In genomic region chr17:48555183-48555615, GRCh38 we compare ENCODE assay signal across 1 cellular context.
TF ChIP-seq lines count a peak whose summit lies in the region.

No MANE protein-coding gene starts in this region.

TF ChIP-seq in K562, 482 proteins besides CTCF, POLR2A, EP300 and RAD21 (continued from another document and continues in another):
- TF ChIP-seq, protein P1, sequence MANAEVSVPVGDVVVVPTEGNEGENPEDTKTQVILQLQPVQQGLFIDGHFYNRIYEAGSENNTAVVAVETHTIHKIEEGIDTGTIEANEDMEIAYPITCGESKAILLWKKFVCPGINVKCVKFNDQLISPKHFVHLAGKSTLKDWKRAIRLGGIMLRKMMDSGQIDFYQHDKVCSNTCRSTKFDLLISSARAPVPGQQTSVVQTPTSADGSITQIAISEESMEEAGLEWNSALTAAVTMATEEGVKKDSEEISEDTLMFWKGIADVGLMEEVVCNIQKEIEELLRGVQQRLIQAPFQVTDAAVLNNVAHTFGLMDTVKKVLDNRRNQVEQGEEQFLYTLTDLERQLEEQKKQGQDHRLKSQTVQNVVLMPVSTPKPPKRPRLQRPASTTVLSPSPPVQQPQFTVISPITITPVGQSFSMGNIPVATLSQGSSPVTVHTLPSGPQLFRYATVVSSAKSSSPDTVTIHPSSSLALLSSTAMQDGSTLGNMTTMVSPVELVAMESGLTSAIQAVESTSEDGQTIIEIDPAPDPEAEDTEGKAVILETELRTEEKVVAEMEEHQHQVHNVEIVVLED (CRISPR knock-in tag; IDR thresholded peaks at IDR 0.05): no peak
- TF ChIP-seq ZNF589 (CRISPR knock-in tag; IDR thresholded peaks at IDR 0.05; ENCODE audit: low read depth) (peak; percentile 29; the same call in 1 of the 2 replicates), HNRNPLL (IDR thresholded peaks at IDR 0.05; ENCODE audit: low read depth, low read length, poor library complexity, severe bottlenecking) (no peak), GTF2B (IDR thresholded peaks at IDR 0.05; ENCODE audit: extremely low read depth, insufficient read length) (no peak), ZNF586 (CRISPR knock-in tag; conservative IDR thresholded peaks at IDR 0.05) (no peak), SMARCA4 (IDR thresholded peaks at IDR 0.05) (peak; percentile 76), ZKSCAN8 (CRISPR knock-in tag; IDR thresholded peaks at IDR 0.05) (0 out of 2 replicates have a peak, but pooled peaks have one; percentile 43), RFX7 (CRISPR knock-in tag; IDR thresholded peaks at IDR 0.05) (no peak), ZNF780A (CRISPR knock-in tag; IDR thresholded peaks at IDR 0.05) (no peak), ZFP30 (CRISPR knock-in tag; IDR thresholded peaks at IDR 0.05; ENCODE audit: borderline replicate concordance) (no peak), RBBP5 (IDR thresholded peaks at IDR 0.05; ENCODE audit: borderline replicate concordance, insufficient read depth, low read length, poor library complexity, severe bottlenecking) (peak; percentile 40), CXXC5 (CRISPR knock-in tag; IDR thresholded peaks at IDR 0.05) (peak; percentile 67), ZNF212 (CRISPR knock-in tag; IDR thresholded peaks at IDR 0.05) (peak; percentile 68; the same call in 1 of the 2 replicates), TFAM (CRISPR knock-in tag; conservative IDR thresholded peaks at IDR 0.05) (no peak), ZNF57 (CRISPR knock-in tag; IDR thresholded peaks at IDR 0.05) (no peak), ZNF41 (CRISPR knock-in tag; conservative IDR thresholded peaks at IDR 0.05) (no peak), ZZZ3 (IDR thresholded peaks at IDR 0.05) (no peak), PPARD (CRISPR knock-in tag; IDR thresholded peaks at IDR 0.05) (no peak), AFF4 (CRISPR knock-in tag; IDR thresholded peaks at IDR 0.05) (no peak), ZNF778 (CRISPR knock-in tag; IDR thresholded peaks at IDR 0.05) (no peak), CCAR2 (IDR thresholded peaks at IDR 0.05; ENCODE audit: low read depth, low read length) (no peak), ZNF444 (CRISPR knock-in tag; IDR thresholded peaks at IDR 0.05) (peak; percentile 65; the same call in 1 of the 2 replicates), REST (CRISPR knock-in tag; IDR thresholded peaks at IDR 0.05; ENCODE audit: low read depth) (no peak), TEAD2 (tag; IDR thresholded peaks at IDR 0.05) (no peak), KAT7 (CRISPR knock-in tag; IDR thresholded peaks at IDR 0.05; ENCODE audit: borderline replicate concordance) (no peak), THAP7 (CRISPR knock-in tag; IDR thresholded peaks at IDR 0.05) (no peak), ATF3 (IDR thresholded peaks at IDR 0.05) (no peak), ATF3 (CRISPR knock-in tag; conservative IDR thresholded peaks at IDR 0.05) (no peak), NFIC (IDR thresholded peaks at IDR 0.05) (peak; percentile 17; the same call in 1 of the 2 replicates)
- TF ChIP-seq, protein P2, sequence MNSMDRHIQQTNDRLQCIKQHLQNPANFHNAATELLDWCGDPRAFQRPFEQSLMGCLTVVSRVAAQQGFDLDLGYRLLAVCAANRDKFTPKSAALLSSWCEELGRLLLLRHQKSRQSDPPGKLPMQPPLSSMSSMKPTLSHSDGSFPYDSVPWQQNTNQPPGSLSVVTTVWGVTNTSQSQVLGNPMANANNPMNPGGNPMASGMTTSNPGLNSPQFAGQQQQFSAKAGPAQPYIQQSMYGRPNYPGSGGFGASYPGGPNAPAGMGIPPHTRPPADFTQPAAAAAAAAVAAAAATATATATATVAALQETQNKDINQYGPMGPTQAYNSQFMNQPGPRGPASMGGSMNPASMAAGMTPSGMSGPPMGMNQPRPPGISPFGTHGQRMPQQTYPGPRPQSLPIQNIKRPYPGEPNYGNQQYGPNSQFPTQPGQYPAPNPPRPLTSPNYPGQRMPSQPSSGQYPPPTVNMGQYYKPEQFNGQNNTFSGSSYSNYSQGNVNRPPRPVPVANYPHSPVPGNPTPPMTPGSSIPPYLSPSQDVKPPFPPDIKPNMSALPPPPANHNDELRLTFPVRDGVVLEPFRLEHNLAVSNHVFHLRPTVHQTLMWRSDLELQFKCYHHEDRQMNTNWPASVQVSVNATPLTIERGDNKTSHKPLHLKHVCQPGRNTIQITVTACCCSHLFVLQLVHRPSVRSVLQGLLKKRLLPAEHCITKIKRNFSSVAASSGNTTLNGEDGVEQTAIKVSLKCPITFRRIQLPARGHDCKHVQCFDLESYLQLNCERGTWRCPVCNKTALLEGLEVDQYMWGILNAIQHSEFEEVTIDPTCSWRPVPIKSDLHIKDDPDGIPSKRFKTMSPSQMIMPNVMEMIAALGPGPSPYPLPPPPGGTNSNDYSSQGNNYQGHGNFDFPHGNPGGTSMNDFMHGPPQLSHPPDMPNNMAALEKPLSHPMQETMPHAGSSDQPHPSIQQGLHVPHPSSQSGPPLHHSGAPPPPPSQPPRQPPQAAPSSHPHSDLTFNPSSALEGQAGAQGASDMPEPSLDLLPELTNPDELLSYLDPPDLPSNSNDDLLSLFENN (IDR thresholded peaks at IDR 0.05; ENCODE audit: low read depth in 2 of 2, low read length in 2 of 2): no peak
- TF ChIP-seq, protein P3, sequence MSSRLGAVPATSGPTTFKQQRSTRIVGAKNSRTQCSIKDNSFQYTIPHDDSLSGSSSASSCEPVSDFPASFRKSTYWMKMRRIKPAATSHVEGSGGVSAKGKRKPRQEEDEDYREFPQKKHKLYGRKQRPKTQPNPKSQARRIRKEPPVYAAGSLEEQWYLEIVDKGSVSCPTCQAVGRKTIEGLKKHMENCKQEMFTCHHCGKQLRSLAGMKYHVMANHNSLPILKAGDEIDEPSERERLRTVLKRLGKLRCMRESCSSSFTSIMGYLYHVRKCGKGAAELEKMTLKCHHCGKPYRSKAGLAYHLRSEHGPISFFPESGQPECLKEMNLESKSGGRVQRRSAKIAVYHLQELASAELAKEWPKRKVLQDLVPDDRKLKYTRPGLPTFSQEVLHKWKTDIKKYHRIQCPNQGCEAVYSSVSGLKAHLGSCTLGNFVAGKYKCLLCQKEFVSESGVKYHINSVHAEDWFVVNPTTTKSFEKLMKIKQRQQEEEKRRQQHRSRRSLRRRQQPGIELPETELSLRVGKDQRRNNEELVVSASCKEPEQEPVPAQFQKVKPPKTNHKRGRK (tag; IDR thresholded peaks at IDR 0.05): no peak
- TF ChIP-seq, protein P4, sequence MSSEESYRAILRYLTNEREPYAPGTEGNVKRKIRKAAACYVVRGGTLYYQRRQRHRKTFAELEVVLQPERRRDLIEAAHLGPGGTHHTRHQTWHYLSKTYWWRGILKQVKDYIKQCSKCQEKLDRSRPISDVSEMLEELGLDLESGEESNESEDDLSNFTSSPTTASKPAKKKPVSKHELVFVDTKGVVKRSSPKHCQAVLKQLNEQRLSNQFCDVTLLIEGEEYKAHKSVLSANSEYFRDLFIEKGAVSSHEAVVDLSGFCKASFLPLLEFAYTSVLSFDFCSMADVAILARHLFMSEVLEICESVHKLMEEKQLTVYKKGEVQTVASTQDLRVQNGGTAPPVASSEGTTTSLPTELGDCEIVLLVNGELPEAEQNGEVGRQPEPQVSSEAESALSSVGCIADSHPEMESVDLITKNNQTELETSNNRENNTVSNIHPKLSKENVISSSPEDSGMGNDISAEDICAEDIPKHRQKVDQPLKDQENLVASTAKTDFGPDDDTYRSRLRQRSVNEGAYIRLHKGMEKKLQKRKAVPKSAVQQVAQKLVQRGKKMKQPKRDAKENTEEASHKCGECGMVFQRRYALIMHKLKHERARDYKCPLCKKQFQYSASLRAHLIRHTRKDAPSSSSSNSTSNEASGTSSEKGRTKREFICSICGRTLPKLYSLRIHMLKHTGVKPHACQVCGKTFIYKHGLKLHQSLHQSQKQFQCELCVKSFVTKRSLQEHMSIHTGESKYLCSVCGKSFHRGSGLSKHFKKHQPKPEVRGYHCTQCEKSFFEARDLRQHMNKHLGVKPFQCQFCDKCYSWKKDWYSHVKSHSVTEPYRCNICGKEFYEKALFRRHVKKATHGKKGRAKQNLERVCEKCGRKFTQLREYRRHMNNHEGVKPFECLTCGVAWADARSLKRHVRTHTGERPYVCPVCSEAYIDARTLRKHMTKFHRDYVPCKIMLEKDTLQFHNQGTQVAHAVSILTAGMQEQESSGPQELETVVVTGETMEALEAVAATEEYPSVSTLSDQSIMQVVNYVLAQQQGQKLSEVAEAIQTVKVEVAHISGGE (CRISPR knock-in tag; IDR thresholded peaks at IDR 0.05): no peak; a peak in 1 of 6 replicates
- TF ChIP-seq, protein P5, sequence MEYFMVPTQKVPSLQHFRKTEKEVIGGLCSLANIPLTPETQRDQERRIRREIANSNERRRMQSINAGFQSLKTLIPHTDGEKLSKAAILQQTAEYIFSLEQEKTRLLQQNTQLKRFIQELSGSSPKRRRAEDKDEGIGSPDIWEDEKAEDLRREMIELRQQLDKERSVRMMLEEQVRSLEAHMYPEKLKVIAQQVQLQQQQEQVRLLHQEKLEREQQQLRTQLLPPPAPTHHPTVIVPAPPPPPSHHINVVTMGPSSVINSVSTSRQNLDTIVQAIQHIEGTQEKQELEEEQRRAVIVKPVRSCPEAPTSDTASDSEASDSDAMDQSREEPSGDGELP (CRISPR knock-in tag; IDR thresholded peaks at IDR 0.05; ENCODE audit: borderline replicate concordance): peak; percentile 60; the same call in 1 of the 2 replicates
- TF ChIP-seq, protein P6, sequence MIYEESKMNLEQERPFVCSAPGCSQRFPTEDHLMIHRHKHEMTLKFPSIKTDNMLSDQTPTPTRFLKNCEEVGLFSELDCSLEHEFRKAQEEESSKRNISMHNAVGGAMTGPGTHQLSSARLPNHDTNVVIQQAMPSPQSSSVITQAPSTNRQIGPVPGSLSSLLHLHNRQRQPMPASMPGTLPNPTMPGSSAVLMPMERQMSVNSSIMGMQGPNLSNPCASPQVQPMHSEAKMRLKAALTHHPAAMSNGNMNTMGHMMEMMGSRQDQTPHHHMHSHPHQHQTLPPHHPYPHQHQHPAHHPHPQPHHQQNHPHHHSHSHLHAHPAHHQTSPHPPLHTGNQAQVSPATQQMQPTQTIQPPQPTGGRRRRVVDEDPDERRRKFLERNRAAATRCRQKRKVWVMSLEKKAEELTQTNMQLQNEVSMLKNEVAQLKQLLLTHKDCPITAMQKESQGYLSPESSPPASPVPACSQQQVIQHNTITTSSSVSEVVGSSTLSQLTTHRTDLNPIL (CRISPR knock-in tag; IDR thresholded peaks at IDR 0.05): no peak
